17 cellular contexts compared by ENCODE assay signal in genomic region chr16:73527191-73527590, GRCh38.
A peak's percentile ranks its signal among the peaks of the same experiment; 100 is the strongest.
DNase-seq lines count a peak whose midpoint lies in the region; ATAC-seq and TF ChIP-seq lines count a peak whose summit lies in the region.
"Had no signal": no experiment of that assay in that cellular context is flagged by ENCODE, and none has a peak within 500 bp of the region (broad histone marks: within the 10 kb centered on the region; RNA-seq: fewer than 3 reads in every experiment).

No MANE protein-coding gene starts in this region.

- no peak for TF ChIP-seq POLR2A in HCT116 (IDR thresholded peaks at IDR 0.05; ENCODE audit: borderline replicate concordance, extremely low read depth, insufficient read depth, insufficient read length)

- H3K4me3 Mint-ChIP-seq in neural crest cell = no peak overlapping the region
- H3K4me3 Mint-ChIP-seq: activated B cell treated with CpG ODN at 0.5 μM for 24 hours; activated naive CD8-positive, alpha-beta T cell treated with anti-CD3 and anti-CD28 coated beads, Interleukin-2, amount 50 U/mL, for 24 hours; mesothelial cell of epicardium had no signal

- H3K9ac ChIP-seq in HCT116 (ENCODE audit: low read length) = no peak overlapping the region
- H3K9ac ChIP-seq in OCI-LY3 (ENCODE audit: low read length) = no peak overlapping the region

- no peak overlapping the region for H3K27ac ChIP-seq in HCT116 (ENCODE audit: low read depth, low read length)
- no peak overlapping the region for H3K27ac ChIP-seq in OCI-LY3 (ENCODE audit: low read length)
- H3K27ac ChIP-seq: uterus had no signal

- H3K9me3 Mint-ChIP-seq in neural crest cell = no peaks in the 10 kb centered on the region
- H3K9me3 Mint-ChIP-seq: activated naive CD8-positive, alpha-beta T cell treated with anti-CD3 and anti-CD28 coated beads, Interleukin-2, amount 50 U/mL, for 24 hours had no signal

- H3K4me3 ChIP-seq in HCT116 (replicated peaks in 1 of 2; ENCODE audit: low read depth in 1 of 2, low read length in 2 of 2) (no peak overlapping the region), OCI-LY3 (ENCODE audit: low read length) (no peak overlapping the region), MG63 (no peak overlapping the region)
- H3K4me3 ChIP-seq: uterus had no signal

- no TSS peak for BruUV-seq in HCT116 (replicated peaks; lab: Mats Ljungman, UMichigan)

- H3K79me2 ChIP-seq in HCT116 (ENCODE audit: insufficient read depth, low read length) (no peaks in the 10 kb centered on the region), OCI-LY3 (ENCODE audit: low read length) (no peaks in the 10 kb centered on the region)

- no peaks in the 10 kb centered on the region for H3K4me1 Mint-ChIP-seq in neural crest cell
- H3K4me1 Mint-ChIP-seq: activated B cell treated with CpG ODN at 0.5 μM for 24 hours; activated naive CD8-positive, alpha-beta T cell treated with anti-CD3 and anti-CD28 coated beads, Interleukin-2, amount 50 U/mL, for 24 hours; mesothelial cell of epicardium had no signal

- no peaks in the 10 kb centered on the region for H3K36me3 Mint-ChIP-seq in neural crest cell (ENCODE audit: low read depth)
- H3K36me3 Mint-ChIP-seq: mesothelial cell of epicardium had no signal

- POLR2A ChIA-PET in HCT116 (lab: Charles Lee) = no interaction called here

- RAD21 ChIA-PET in HCT116 (lab: Charles Lee; ENCODE audit: low non-redundant PET in 1 of 2, low total read pairs in 2 of 2, uncharacterized antibody in 2 of 2, unreplicated experiment in 2 of 2) = no interaction called here

- no peak overlapping the region for H3K4me2 ChIP-seq in HCT116 (ENCODE audit: low read length)
- no peak overlapping the region for H3K4me2 ChIP-seq in OCI-LY3 (ENCODE audit: low read length)

- H3K9me2 ChIP-seq in HCT116 (ENCODE audit: insufficient read depth) = no peaks in the 10 kb centered on the region

- CTCF ChIA-PET in HCT116 (lab: Charles Lee) = no interaction called here

- H3K27me3 ChIP-seq in HCT116 (ENCODE audit: insufficient read depth, low read length) (peaks cover 36% of the 10 kb centered on the region), OCI-LY3 (ENCODE audit: low read depth, low read length) (peaks cover 25% of the 10 kb centered on the region), MG63 (no peaks in the 10 kb centered on the region)
- H3K27me3 ChIP-seq: uterus had no signal

- H3K27ac Mint-ChIP-seq in neural crest cell (ENCODE audit: unreplicated experiment) = peak overlapping the region; percentile 20
- H3K27ac Mint-ChIP-seq: activated B cell treated with CpG ODN at 0.5 μM for 24 hours; activated naive CD8-positive, alpha-beta T cell treated with anti-CD3 and anti-CD28 coated beads, Interleukin-2, amount 50 U/mL, for 24 hours; mesothelial cell of epicardium had no signal

- no peak overlapping the region for H2AFZ ChIP-seq in HCT116 (ENCODE audit: low read depth, low read length, poor library complexity, severe bottlenecking)
- H2AFZ ChIP-seq in OCI-LY3 (ENCODE audit: low read depth, low read length) = no peak overlapping the region

- peak; percentile 4 for DNase-seq in NCI-H2196 (lab: John Stamatoyannopoulos, UW; ENCODE audit: unreplicated experiment)
- no peak for DNase-seq in NCI-H2196 treated with DMSO at 0.1 percent for 48 hours (lab: John Stamatoyannopoulos, UW; ENCODE audit: unreplicated experiment)
- DNase-seq in HCT116 (ENCODE audit: low read depth, low spot score) = no peak
- DNase-seq in neural crest cell (ENCODE audit: low read depth, low spot score) = no peak
- no peak for DNase-seq in MG63
- no peak for DNase-seq in UCSD-AML1 (lab: John Stamatoyannopoulos, UW; ENCODE audit: unreplicated experiment)
- DNase-seq: activated B cell treated with CpG ODN at 0.5 μM for 24 hours; activated CD8-positive, alpha-beta memory T cell treated with anti-CD3 and anti-CD28 coated beads for 24 hours; activated naive CD8-positive, alpha-beta T cell treated with anti-CD3 and anti-CD28 coated beads, Interleukin-2, amount 50 U/mL, for 24 hours; caudate nucleus; hypothalamus; NCI-H82; T-helper 1 cell; uterus had no signal

- H3K4me1 ChIP-seq in HCT116 (ENCODE audit: control insufficient read depth in 1 of 2, insufficient read depth in 2 of 2, low read length in 2 of 2) (no peaks in the 10 kb centered on the region), OCI-LY3 (ENCODE audit: low read length) (no peaks in the 10 kb centered on the region)
- H3K4me1 ChIP-seq: uterus had no signal

- no peak for ATAC-seq in HCT116
- ATAC-seq in HG02870 (IDR thresholded peaks at IDR 0.05; ENCODE audit: unreplicated experiment) = no peak
- ATAC-seq: activated naive CD8-positive, alpha-beta T cell treated with anti-CD3 and anti-CD28 coated beads, Interleukin-2, amount 50 U/mL, for 24 hours had no signal

- TF ChIP-seq CTCF in HCT116 (IDR thresholded peaks at IDR 0.05 in 2 of 3, conservative IDR thresholded peaks at IDR 0.05 in 1 of 3; ENCODE audit: borderline replicate concordance in 1 of 3, insufficient read depth in 1 of 3, low read depth in 2 of 3, low read length in 2 of 3) (0 out of 6 replicates have a peak, but pooled peaks of 1 of the 3 experiments have one; percentile 21), OCI-LY3 (IDR thresholded peaks at IDR 0.05; ENCODE audit: low read depth, low read length) (peak; percentile 30; the same call in 1 of the 2 replicates), neural crest cell (conservative IDR thresholded peaks at IDR 0.05) (no peak)

- H3K9me3 ChIP-seq in HCT116 (ENCODE audit: control insufficient read depth in 1 of 2, insufficient read depth in 1 of 2, low read depth in 1 of 2, low read length in 2 of 2) = no peaks in the 10 kb centered on the region
- H3K9me3 ChIP-seq in OCI-LY3 (ENCODE audit: insufficient read depth, low read length) = no peaks in the 10 kb centered on the region
- H3K9me3 ChIP-seq in MG63 = no peaks in the 10 kb centered on the region
- H3K9me3 ChIP-seq: uterus had no signal

- intact Hi-C loops in HCT116 (cut with micrococcal nuclease) = no loop called here

- H4K20me1 ChIP-seq in HCT116 (ENCODE audit: insufficient read depth) (no peaks in the 10 kb centered on the region), OCI-LY3 (ENCODE audit: insufficient read depth, low read length) (no peaks in the 10 kb centered on the region)

- H3K36me3 ChIP-seq in HCT116 (ENCODE audit: control insufficient read depth in 1 of 2, insufficient read depth in 2 of 2, low read length in 2 of 2) = no peaks in the 10 kb centered on the region
- no peaks in the 10 kb centered on the region for H3K36me3 ChIP-seq in OCI-LY3 (replicated peaks; ENCODE audit: low read depth, low read length)
- no peaks in the 10 kb centered on the region for H3K36me3 ChIP-seq in MG63
- H3K36me3 ChIP-seq: uterus had no signal

- H3K27me3 Mint-ChIP-seq in neural crest cell (ENCODE audit: low read depth) = peaks cover 5% of the 10 kb centered on the region
- H3K27me3 Mint-ChIP-seq: activated B cell treated with CpG ODN at 0.5 μM for 24 hours; activated naive CD8-positive, alpha-beta T cell treated with anti-CD3 and anti-CD28 coated beads, Interleukin-2, amount 50 U/mL, for 24 hours had no signal

- TF ChIP-seq RAD21 in HCT116 (IDR thresholded peaks at IDR 0.05; ENCODE audit: low read depth) = peak; percentile 36; the same call in 1 of the 2 replicates

TF ChIP-seq in HCT116, 20 proteins besides CTCF, POLR2A, EP300 and RAD21:
- no peak for TF ChIP-seq YY1 (IDR thresholded peaks at IDR 0.05; ENCODE audit: extremely low read depth, insufficient replicate concordance, low read depth, low read length)
